In the genomic region with DNA sequence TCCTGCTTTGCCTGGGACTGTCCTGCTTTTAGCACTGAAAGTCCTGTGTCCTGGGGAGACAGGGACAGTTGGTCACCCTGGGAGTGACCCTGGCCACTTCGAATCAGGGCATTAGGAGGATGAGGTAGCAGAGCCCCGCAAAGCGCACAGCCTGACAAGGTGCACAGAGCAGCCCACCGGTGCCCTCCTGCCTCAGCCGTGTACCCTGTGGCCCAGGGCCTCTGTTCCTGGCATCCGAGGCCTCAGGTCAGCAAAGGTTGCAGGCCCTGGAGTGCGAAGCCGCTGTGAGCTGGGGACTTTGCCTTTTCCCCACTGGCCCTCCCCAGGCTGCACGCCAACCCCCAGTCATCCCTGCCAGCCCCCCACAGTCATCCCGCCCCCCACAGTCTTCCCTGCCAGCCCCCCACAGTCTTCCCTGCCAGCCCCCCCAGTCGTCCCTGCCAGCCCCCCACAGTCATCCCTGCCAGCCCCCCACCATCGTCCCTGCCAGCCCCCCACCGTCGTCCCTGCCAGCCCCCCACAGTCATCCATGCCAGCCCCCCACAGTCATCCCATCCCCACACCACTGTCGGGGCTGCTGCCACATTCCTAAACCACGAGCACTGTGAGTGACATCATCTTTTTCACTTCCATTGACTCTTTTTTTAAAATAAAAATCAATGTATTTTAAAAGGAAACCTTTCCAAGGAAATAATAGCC, we compare ENCODE assay signal across 20 cellular contexts.
DNase-seq lines count a peak whose midpoint lies in the region; ATAC-seq and TF ChIP-seq lines count a peak whose summit lies in the region.
"Had no signal": no experiment of that assay in that cellular context is flagged by ENCODE, and none has a peak within 500 bp of the region (broad histone marks: within the 10 kb centered on the region; RNA-seq: fewer than 3 reads in every experiment).

No MANE protein-coding gene starts in this region.

- no peak overlapping the region for H3K27ac Mint-ChIP-seq in CD4-positive, alpha-beta T cell
- H3K27ac Mint-ChIP-seq: memory B cell had no signal

- H3K4me1 ChIP-seq in ACC112 (ENCODE audit: control insufficient read depth, insufficient read depth, low read length, unreplicated experiment) (peaks cover 26% of the 10 kb centered on the region), HCT116 (ENCODE audit: control insufficient read depth in 1 of 2, insufficient read depth in 2 of 2, low read length in 2 of 2) (peaks cover 10 to 20% of the 10 kb centered on the region in 2 experiments), breast epithelium (no peaks in the 10 kb centered on the region), mesenchymal stem cell (ENCODE audit: control insufficient read depth, insufficient read depth, low read depth, low read length) (peaks cover 35% of the 10 kb centered on the region), mesendoderm (ENCODE audit: control insufficient read depth, low read depth, low read length) (no peaks in the 10 kb centered on the region)

- no peaks in the 10 kb centered on the region for H4K20me1 ChIP-seq in HCT116 (ENCODE audit: insufficient read depth)

- ATAC-seq in HCT116, result no peak; the same call in 1 of the 2 replicates
- ATAC-seq in CD4-positive, alpha-beta T cell (ENCODE audit: poor library complexity), result no peak
- ATAC-seq: activated CD4-positive, CD25-positive, alpha-beta regulatory T cell treated with anti-CD3 and anti-CD28 coated beads, Interleukin-2, amount 50 U/mL, for 24 hours; HepG2 had no signal

- intact Hi-C loops in HCT116 (cut with micrococcal nuclease), result no loop called here
- intact Hi-C loops in breast epithelium (cut with DNase I; ENCODE audit: low total_unique reads), result no loop called here
- intact Hi-C loops in CD4-positive, alpha-beta T cell (cut with DNase I, micrococcal nuclease), result no loop called here

- H3K56ac ChIP-seq in mesendoderm (ENCODE audit: low read length), result no peak overlapping the region

- RAD21 ChIA-PET in HCT116 (lab: Charles Lee; ENCODE audit: low non-redundant PET in 1 of 2, low total read pairs in 2 of 2, uncharacterized antibody in 2 of 2, unreplicated experiment in 2 of 2), result no interaction called here

- H3K23ac ChIP-seq in mesenchymal stem cell (ENCODE audit: low read length in 2 of 2), result no peak overlapping the region
- H3K23ac ChIP-seq in mesendoderm (ENCODE audit: low read length), result no peak overlapping the region

- H3K9me3 ChIP-seq in HCT116 (ENCODE audit: control insufficient read depth in 1 of 2, insufficient read depth in 1 of 2, low read depth in 1 of 2, low read length in 2 of 2) (no peaks in the 10 kb centered on the region), breast epithelium (no peaks in the 10 kb centered on the region), mesenchymal stem cell (ENCODE audit: control insufficient read depth, low read length) (no peaks in the 10 kb centered on the region)
- H3K9me3 ChIP-seq in CD4-positive, alpha-beta T cell (ENCODE audit: control insufficient read depth, low read length), result no peaks in the 10 kb centered on the region
- H3K9me3 ChIP-seq: gastroesophageal sphincter, SJCRH30 had no signal

- H3K27me3 ChIP-seq in ACC112 (ENCODE audit: insufficient read depth, low read length), result no peaks in the 10 kb centered on the region
- H3K27me3 ChIP-seq in HCT116 (ENCODE audit: insufficient read depth, low read length), result no peaks in the 10 kb centered on the region
- H3K27me3 ChIP-seq in breast epithelium, result no peaks in the 10 kb centered on the region
- H3K27me3 ChIP-seq in mesenchymal stem cell (ENCODE audit: control insufficient read depth in 1 of 2, insufficient read depth in 1 of 2, low read length in 2 of 2), result no peaks in the 10 kb centered on the region
- no peaks in the 10 kb centered on the region for H3K27me3 ChIP-seq in mesendoderm (ENCODE audit: insufficient read depth, low read length, poor library complexity)
- no peaks in the 10 kb centered on the region for H3K27me3 ChIP-seq in CD4-positive, alpha-beta T cell (ENCODE audit: control insufficient read depth, insufficient read depth, low read length)
- H3K27me3 ChIP-seq: gastroesophageal sphincter, SJCRH30 had no signal

- no peaks in the 10 kb centered on the region for H3K9me3 Mint-ChIP-seq in CD4-positive, alpha-beta T cell
- H3K9me3 Mint-ChIP-seq: memory B cell, nephron progenitor cell had no signal

- H3K79me2 ChIP-seq in ACC112 (ENCODE audit: control insufficient read depth, insufficient read depth, low read length, unreplicated experiment) (no peaks in the 10 kb centered on the region), HCT116 (ENCODE audit: insufficient read depth, low read length) (no peaks in the 10 kb centered on the region), mesendoderm (ENCODE audit: control insufficient read depth, insufficient read depth, low read length) (no peaks in the 10 kb centered on the region)

- peak overlapping the region in 1 of 2 experiments; percentile 38 for H2BK12ac ChIP-seq in mesenchymal stem cell (ENCODE audit: low read length in 2 of 2)

- BruUV-seq in HCT116 (replicated peaks; lab: Mats Ljungman, UMichigan), result no TSS peak

- peak overlapping the region; percentile 6 for H3K4me3 ChIP-seq in ACC112 (ENCODE audit: low read depth, low read length)
- no peak overlapping the region for H3K4me3 ChIP-seq in HCT116 (replicated peaks in 1 of 2; ENCODE audit: low read depth in 1 of 2, low read length in 2 of 2)
- H3K4me3 ChIP-seq in breast epithelium, result no peak overlapping the region
- H3K4me3 ChIP-seq in mesenchymal stem cell (ENCODE audit: insufficient read depth in 1 of 2, low read depth in 1 of 2, low read length in 2 of 2), result peak overlapping the region in 1 of 2 experiments; percentile 34
- no peak overlapping the region for H3K4me3 ChIP-seq in mesendoderm (ENCODE audit: low read length)
- H3K4me3 ChIP-seq: gastroesophageal sphincter, SJCRH30 had no signal

- 95% methylated on average over 10 of the region's 16 CpGs for WGBS in mesenchymal stem cell
- WGBS in mesendoderm (ENCODE audit: extremely low coverage, insufficient coverage, low lambda C conversion rate), result no CpG with 5 or more reads among the region's 16 CpGs

- no peak overlapping the region for H3K4me3 Mint-ChIP-seq in CD4-positive, alpha-beta T cell
- H3K4me3 Mint-ChIP-seq: memory B cell, nephron progenitor cell had no signal

- H3K9ac ChIP-seq in HCT116 (ENCODE audit: low read length), result peak overlapping the region; percentile 14; the same call in 1 of the 2 replicates
- H3K9ac ChIP-seq in mesenchymal stem cell (ENCODE audit: low read length), result peak overlapping the region; percentile 58
- no peak overlapping the region for H3K9ac ChIP-seq in mesendoderm (ENCODE audit: low read length)

- TF ChIP-seq POLR2A in HCT116 (IDR thresholded peaks at IDR 0.05; ENCODE audit: borderline replicate concordance, extremely low read depth, insufficient read depth, insufficient read length) (no peak), breast epithelium (IDR thresholded peaks at IDR 0.05) (no peak)

- H2AFZ ChIP-seq in ACC112 (ENCODE audit: low read length, unreplicated experiment), result no peak overlapping the region
- H2AFZ ChIP-seq in HCT116 (ENCODE audit: low read depth, low read length, poor library complexity, severe bottlenecking), result no peak overlapping the region
- H2AFZ ChIP-seq in mesenchymal stem cell (ENCODE audit: low read depth, low read length), result no peak overlapping the region

- DNase-seq in HCT116 (ENCODE audit: low read depth, low spot score) (no peak), breast epithelium (ENCODE audit: low spot score in 2 of 2) (no peak), mesenchymal stem cell (no peak), mesendoderm (no peak), SW480 (ENCODE audit: low spot score) (no peak), NCI-H1105 treated with DMSO at 0.1 percent for 48 hours (lab: John Stamatoyannopoulos, UW) (no peak)
- DNase-seq in CD4-positive, alpha-beta T cell, result no peak
- DNase-seq: amniotic stem cell; COR-L47; NCI-H187 treated with DMSO at 0.1 percent for 48 hours; NCI-H510A; nephron progenitor cell; OCI-M1; SJCRH30; stimulated activated naive CD4-positive, alpha-beta T cell had no signal

- no peak overlapping the region for H3K14ac ChIP-seq in mesenchymal stem cell (ENCODE audit: low read length in 2 of 2)

- H4K5ac ChIP-seq in mesendoderm (ENCODE audit: low read length), result no peak overlapping the region

- H2BK120ac ChIP-seq in mesenchymal stem cell (ENCODE audit: low read depth, low read length) (no peak overlapping the region), mesendoderm (ENCODE audit: low read depth, low read length) (no peak overlapping the region)

- H3K4me2 ChIP-seq in HCT116 (ENCODE audit: low read length) (peak overlapping the region; percentile 52), mesenchymal stem cell (ENCODE audit: low read length, poor library complexity, severe bottlenecking) (no peak overlapping the region), mesendoderm (ENCODE audit: low read length) (no peak overlapping the region)

- peaks cover 5% of the 10 kb centered on the region for H3K4me1 Mint-ChIP-seq in CD4-positive, alpha-beta T cell (ENCODE audit: low read depth)

- POLR2A ChIA-PET in HCT116 (lab: Charles Lee), result no interaction called here
- POLR2A ChIA-PET in CD4-positive, alpha-beta T cell (lab: Charles Lee), result interaction anchor here (0.9 kb wide), 1 partner anchor 199 kb away, joined by 3 read pairs; no protein-coding TSS in a partner anchor

- CTCF ChIA-PET in HCT116 (lab: Charles Lee), result interaction anchor here (0.9 to 1.7 kb wide), 2 partner anchors 241 to 251 kb away, joined by 3 to 5 read pairs; no protein-coding TSS in a partner anchor
- CTCF ChIA-PET in CD4-positive, alpha-beta T cell (lab: Charles Lee), result no interaction called here

- H3K36me3 ChIP-seq in ACC112 (ENCODE audit: insufficient read depth, low read length) (no peaks in the 10 kb centered on the region), HCT116 (ENCODE audit: control insufficient read depth in 1 of 2, insufficient read depth in 2 of 2, low read length in 2 of 2) (no peaks in the 10 kb centered on the region), breast epithelium (no peaks in the 10 kb centered on the region), mesenchymal stem cell (ENCODE audit: control insufficient read depth in 1 of 2, insufficient read depth in 2 of 2, low read depth in 1 of 2, low read length in 2 of 2) (peaks cover 32 to 44% of the 10 kb centered on the region in 2 experiments), mesendoderm (ENCODE audit: control insufficient read depth, insufficient read depth, low read length) (no peaks in the 10 kb centered on the region)
- H3K36me3 ChIP-seq: SJCRH30 had no signal

- H3K27ac ChIP-seq in ACC112 (ENCODE audit: low read depth, low read length) (peak overlapping the region; percentile 84), HCT116 (ENCODE audit: low read depth, low read length) (no peak overlapping the region), breast epithelium (peak overlapping the region; percentile 55 to 69), mesenchymal stem cell (ENCODE audit: low read length, poor library complexity, severe bottlenecking) (no peak overlapping the region), mesendoderm (ENCODE audit: low read depth, low read length) (no peak overlapping the region)
- H3K27ac ChIP-seq in CD4-positive, alpha-beta T cell (ENCODE audit: low read depth, low read length), result no peak overlapping the region
- H3K27ac ChIP-seq: SJCRH30 had no signal

- peaks cover 7% of the 10 kb centered on the region for H3K36me3 Mint-ChIP-seq in CD4-positive, alpha-beta T cell (ENCODE audit: low read depth)

- H2BK15ac ChIP-seq in mesenchymal stem cell (ENCODE audit: low read depth, poor library complexity, severe bottlenecking) (no peak overlapping the region), mesendoderm (replicated peaks; ENCODE audit: low read depth) (no peak overlapping the region)

- TF ChIP-seq RAD21 in HCT116 (IDR thresholded peaks at IDR 0.05; ENCODE audit: low read depth), result no peak

- H3K4ac ChIP-seq in mesenchymal stem cell (ENCODE audit: low read depth in 1 of 2, low read length in 2 of 2) (no peak overlapping the region), mesendoderm (ENCODE audit: low read depth, low read length) (no peak overlapping the region)

- no peak overlapping the region for H4K91ac ChIP-seq in mesenchymal stem cell (ENCODE audit: low read length)

- no peaks in the 10 kb centered on the region for H3K79me1 ChIP-seq in mesenchymal stem cell (replicated peaks; ENCODE audit: low read length, poor library complexity, severe bottlenecking)
- no peaks in the 10 kb centered on the region for H3K79me1 ChIP-seq in mesendoderm (ENCODE audit: low read length)

- H2BK5ac ChIP-seq in mesenchymal stem cell (ENCODE audit: low read depth, low read length, poor library complexity, severe bottlenecking) (no peak overlapping the region), mesendoderm (ENCODE audit: low read length) (no peak overlapping the region)

- H4K8ac ChIP-seq in mesenchymal stem cell (ENCODE audit: low read length) (no peak overlapping the region), mesendoderm (ENCODE audit: low read depth, low read length) (no peak overlapping the region)

- no peaks in the 10 kb centered on the region for H3K27me3 Mint-ChIP-seq in CD4-positive, alpha-beta T cell
- H3K27me3 Mint-ChIP-seq: memory B cell had no signal

- no peak for TF ChIP-seq CTCF in HCT116 (IDR thresholded peaks at IDR 0.05 in 2 of 3, conservative IDR thresholded peaks at IDR 0.05 in 1 of 3; ENCODE audit: borderline replicate concordance in 1 of 3, insufficient read depth in 1 of 3, low read depth in 2 of 3, low read length in 2 of 3)
- no peak for TF ChIP-seq CTCF in breast epithelium (IDR thresholded peaks at IDR 0.05)
- TF ChIP-seq CTCF in CD4-positive, alpha-beta T cell (IDR thresholded peaks at IDR 0.05), result no peak

- H3K18ac ChIP-seq in mesenchymal stem cell (ENCODE audit: low read depth in 1 of 2, low read length in 2 of 2) (peak overlapping the region in 1 of 2 experiments; percentile 42), mesendoderm (ENCODE audit: low read length) (no peak overlapping the region)

- H2AK5ac ChIP-seq in mesenchymal stem cell (ENCODE audit: low read length, severe bottlenecking), result no peak overlapping the region
- H2AK5ac ChIP-seq in mesendoderm (ENCODE audit: low read length), result no peak overlapping the region

- no peaks in the 10 kb centered on the region for H3K9me2 ChIP-seq in HCT116 (ENCODE audit: insufficient read depth)

Comparison
In these comparisons a context has a peak if more than half of its experiments do, and no peak if none do; other contexts are left out.
1. H3K27ac ChIP-seq: peak in ACC112 (single experiment) and breast epithelium (2 of 2); none in HCT116 (single experiment), mesenchymal stem cell (single experiment), mesendoderm (single experiment) and CD4-positive, alpha-beta T cell (single experiment).